Comparison of ENCODE assay signal across 1 cellular context in genomic region chr1:116311756-116312691, GRCh38.
TF ChIP-seq lines count a peak whose summit lies in the region.

No MANE protein-coding gene starts in this region.

TF ChIP-seq in HepG2, 621 proteins besides CTCF, POLR2A, EP300 and RAD21 (continued from another document and continues in another):
- TF ChIP-seq LRRFIP1 (CRISPR knock-in tag; conservative IDR thresholded peaks at IDR 0.05) (no peak), MED13 (CRISPR knock-in tag; IDR thresholded peaks at IDR 0.05) (no peak), ZSCAN29 (CRISPR knock-in tag; conservative IDR thresholded peaks at IDR 0.05) (peak; percentile 85), TFE3 (CRISPR knock-in tag; IDR thresholded peaks at IDR 0.05) (peak; percentile 15; the same call in 1 of the 2 replicates), HDAC1 (CRISPR knock-in tag; IDR thresholded peaks at IDR 0.05) (peak; percentile 78), NCOA5 (CRISPR knock-in tag; IDR thresholded peaks at IDR 0.05) (no peak), SNRNP70 (IDR thresholded peaks at IDR 0.05; ENCODE audit: low read depth, low read length) (no peak), CREM (IDR thresholded peaks at IDR 0.05) (peak; percentile 39; the same call in 1 of the 2 replicates), CREM (CRISPR knock-in tag; IDR thresholded peaks at IDR 0.05) (no peak), CHCHD3 (CRISPR knock-in tag; IDR thresholded peaks at IDR 0.05) (no peak), HNF1B (CRISPR knock-in tag; IDR thresholded peaks at IDR 0.05) (no peak), ZNF263 (CRISPR knock-in tag; IDR thresholded peaks at IDR 0.05) (peak; percentile 93), ZNF30 (CRISPR knock-in tag; IDR thresholded peaks at IDR 0.05) (0 out of 2 replicates have a peak, but pooled peaks have one; percentile 26), ZNF121 (CRISPR knock-in tag; IDR thresholded peaks at IDR 0.05) (peak; percentile 64; the same call in 1 of the 2 replicates), IRF1 (CRISPR knock-in tag; IDR thresholded peaks at IDR 0.05; ENCODE audit: low read depth) (no peak), ZNF331 (CRISPR knock-in tag; IDR thresholded peaks at IDR 0.05) (peak; percentile 44; the same call in 1 of the 2 replicates), PAXIP1 (CRISPR knock-in tag; conservative IDR thresholded peaks at IDR 0.05) (peak; percentile 73), FOXA3 (CRISPR knock-in tag; IDR thresholded peaks at IDR 0.05) (peak; percentile 46), ZBTB7A (CRISPR knock-in tag; IDR thresholded peaks at IDR 0.05) (no peak), ZNF687 (CRISPR knock-in tag; IDR thresholded peaks at IDR 0.05) (peak; percentile 43; the same call in 1 of the 2 replicates), CREB3 (CRISPR knock-in tag; IDR thresholded peaks at IDR 0.05) (no peak), ZFYVE20 (CRISPR knock-in tag; IDR thresholded peaks at IDR 0.05; ENCODE audit: borderline replicate concordance, low read depth) (no peak), ZNF276 (CRISPR knock-in tag; IDR thresholded peaks at IDR 0.05; ENCODE audit: low read depth) (0 out of 2 replicates have a peak, but pooled peaks have one; percentile 43), NCOA1 (CRISPR knock-in tag; IDR thresholded peaks at IDR 0.05) (no peak), ZSCAN31 (CRISPR knock-in tag; IDR thresholded peaks at IDR 0.05; ENCODE audit: low read depth) (no peak), RFXAP (CRISPR knock-in tag; IDR thresholded peaks at IDR 0.05; ENCODE audit: borderline replicate concordance) (0 out of 2 replicates have a peak, but pooled peaks have one; percentile 31), ZNF609 (CRISPR knock-in tag; IDR thresholded peaks at IDR 0.05; ENCODE audit: borderline replicate concordance) (peak; percentile 55; the same call in 1 of the 2 replicates), REPIN1 (CRISPR knock-in tag; IDR thresholded peaks at IDR 0.05; ENCODE audit: borderline replicate concordance, low read depth) (peak; percentile 64; the same call in 1 of the 2 replicates), ETV5 (CRISPR knock-in tag; IDR thresholded peaks at IDR 0.05; ENCODE audit: borderline replicate concordance) (peak; percentile 16; the same call in 1 of the 2 replicates), MAX (IDR thresholded peaks at IDR 0.05) (peak; percentile 82), EHMT2 (IDR thresholded peaks at IDR 0.05; ENCODE audit: borderline replicate concordance, low read depth, low read length) (no peak), ZSCAN21 (CRISPR knock-in tag; IDR thresholded peaks at IDR 0.05; ENCODE audit: borderline replicate concordance) (0 out of 2 replicates have a peak, but pooled peaks have one; percentile 51), MAFF (IDR thresholded peaks at IDR 0.05; ENCODE audit: low read depth, low read length) (0 out of 2 replicates have a peak, but pooled peaks have one; percentile 2), YEATS4 (CRISPR knock-in tag; IDR thresholded peaks at IDR 0.05; ENCODE audit: borderline replicate concordance) (0 out of 2 replicates have a peak, but pooled peaks have one; percentile 48)
